Comparison of ENCODE assay signal across 9 cellular contexts in the genomic region with DNA sequence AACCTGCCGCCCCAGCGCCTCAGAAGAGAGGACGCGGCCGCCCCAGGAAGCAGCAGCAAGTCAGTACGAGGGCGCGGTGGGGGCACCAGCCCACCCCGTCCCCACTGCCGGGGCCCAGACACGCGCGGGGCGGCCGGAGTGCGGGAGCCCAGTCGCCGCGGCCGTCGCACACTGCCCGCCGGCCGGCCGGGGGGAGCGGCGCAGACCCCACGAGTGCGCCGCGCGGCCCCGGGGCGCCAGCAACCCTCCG. TPM values are rescaled to one million over a fixed set of nuclear protein-coding genes. Genes with fewer than 3 reads are reported as not detected.
A peak's percentile ranks its signal among the peaks of the same experiment; 100 is the strongest.
DNase-seq lines count a peak whose midpoint lies in the region; ATAC-seq, FAIRE-seq and TF ChIP-seq lines count a peak whose summit lies in the region.
"Had no signal": no experiment of that assay in that cellular context is flagged by ENCODE, and none has a peak within 500 bp of the region (broad histone marks: within the 10 kb centered on the region; RNA-seq: fewer than 3 reads in every experiment).

No MANE protein-coding gene starts in this region.

- H3K36me3 Mint-ChIP-seq in natural killer cell treated with Interleukin-12 subunit alpha and Interleukin-12 subunit beta and Interleukin-15 and Interleukin-18, amount 100 ng/mL, for 72 hours = no peaks in the 10 kb centered on the region

- in situ Hi-C loops in GM13976 (cut with MboI; ENCODE audit: low sequenced_read_pairs, unreplicated experiment) = no loop called here

- no peaks in the 10 kb centered on the region for H4K20me1 ChIP-seq in MM.1S (ENCODE audit: insufficient read depth, low read length)

- H3K9me3 ChIP-seq in A549 (no peaks in the 10 kb centered on the region), MM.1S (replicated peaks; ENCODE audit: insufficient read depth, low read length) (no peaks in the 10 kb centered on the region)

- no peaks in the 10 kb centered on the region for H3K9me3 Mint-ChIP-seq in natural killer cell treated with Interleukin-12 subunit alpha and Interleukin-12 subunit beta and Interleukin-15 and Interleukin-18, amount 100 ng/mL, for 72 hours

- H3K36me3 ChIP-seq in MM.1S (replicated peaks; ENCODE audit: insufficient read depth, low read length) = no peaks in the 10 kb centered on the region

- H3K4me1 ChIP-seq in A549 = peaks cover 13% of the 10 kb centered on the region; the same call in 1 of the 3 replicates
- 0 out of 2 replicates have a peak, but pooled peaks cover 3% of the 10 kb centered on the region for H3K4me1 ChIP-seq in MM.1S (ENCODE audit: low read length)

- H3K27ac Mint-ChIP-seq in natural killer cell treated with Interleukin-12 subunit alpha and Interleukin-12 subunit beta and Interleukin-15 and Interleukin-18, amount 100 ng/mL, for 72 hours = no peak overlapping the region

- ATAC-seq in A549 (peak in 1 of 2 experiments; percentile 11; a peak in 2 of 6 replicates), HG02884 (IDR thresholded peaks at IDR 0.05; ENCODE audit: unreplicated experiment) (no peak)
- peak; percentile 49 to 64 for ATAC-seq in natural killer cell treated with Interleukin-12 subunit alpha and Interleukin-12 subunit beta and Interleukin-15 and Interleukin-18, amount 100 ng/mL, for 72 hours

- TF ChIP-seq RAD21 in A549 (conservative IDR thresholded peaks at IDR 0.05 in 1 of 2, IDR thresholded peaks at IDR 0.05 in 1 of 2) = no peak

- H3F3A ChIP-seq in MM.1S (ENCODE audit: insufficient read depth, low read length) = no peaks in the 10 kb centered on the region

- H3K27ac ChIP-seq in A549 (peak overlapping the region; percentile 69 to 90), MM.1S (ENCODE audit: low read length) (no peak overlapping the region)

- H3K4me3 Mint-ChIP-seq in natural killer cell treated with Interleukin-12 subunit alpha and Interleukin-12 subunit beta and Interleukin-15 and Interleukin-18, amount 100 ng/mL, for 72 hours = peak overlapping the region; percentile 88

- no peaks in the 10 kb centered on the region for H3K9me2 ChIP-seq in MM.1S (replicated peaks; ENCODE audit: insufficient read depth, low read length)

- 8% methylated on average over 8 of the region's 35 CpGs for WGBS in A549 (ENCODE audit: missing lambda C conversion rate)

- POLR2A ChIA-PET in A549 (lab: Yijun Ruan, JAX) = no interaction called here

- no peak for TF ChIP-seq CTCF in A549 (IDR thresholded peaks at IDR 0.05)
- TF ChIP-seq CTCF in MM.1S (IDR thresholded peaks at IDR 0.05; ENCODE audit: low read length) = no peak
- no peak for TF ChIP-seq CTCF in epithelial cell of proximal tubule (conservative IDR thresholded peaks at IDR 0.05; ENCODE audit: low read depth, low read length)
- TF ChIP-seq CTCF in GM13976 (IDR thresholded peaks at IDR 0.05; ENCODE audit: borderline replicate concordance, control extremely low read depth, extremely low read depth, insufficient read depth, missing control alignments) = no peak

- TF ChIP-seq EP300 in A549 (IDR thresholded peaks at IDR 0.05) = no peak

- no peak for TF ChIP-seq POLR2A in A549 (IDR thresholded peaks at IDR 0.05; ENCODE audit: low read length)

- H3K27me3 ChIP-seq in MM.1S (replicated peaks; ENCODE audit: insufficient read depth, low read length) = peaks cover 12% of the 10 kb centered on the region

- CTCF ChIA-PET in A549 (lab: Yijun Ruan, JAX) = interaction anchor here (0.6 to 3.7 kb wide), 3 partner anchors 223 to 297 kb away, joined by 3 to 19 read pairs (median 3); no protein-coding TSS in a partner anchor

- peaks cover 47 to 66% of the 10 kb centered on the region in 2 donors for H3K27me3 Mint-ChIP-seq in natural killer cell treated with Interleukin-12 subunit alpha and Interleukin-12 subunit beta and Interleukin-15 and Interleukin-18, amount 100 ng/mL, for 72 hours

- FAIRE-seq in A549 (lab: Jason Lieb, UNC) = no peak

- H3K4me1 Mint-ChIP-seq in natural killer cell treated with Interleukin-12 subunit alpha and Interleukin-12 subunit beta and Interleukin-15 and Interleukin-18, amount 100 ng/mL, for 72 hours (ENCODE audit: low read depth in 2 of 2) = peaks cover 14% of the 10 kb centered on the region in 2 donors

- H3K9ac ChIP-seq in MM.1S (ENCODE audit: low read length) = no peak overlapping the region; the same call in 1 of the 2 replicates

- H3K4me2 ChIP-seq in A549 (peak overlapping the region; percentile 99), MM.1S (ENCODE audit: low read depth, low read length) (peak overlapping the region; percentile 92)

- no peak for DNase-seq in A549 (ENCODE audit: low read depth in 1 of 2, low spot score in 1 of 2)
- DNase-seq in MM.1S = no peak
- DNase-seq in epithelial cell of proximal tubule (ENCODE audit: low read depth) = no peak
- no peak for DNase-seq in natural killer cell treated with Interleukin-12 subunit alpha and Interleukin-12 subunit beta and Interleukin-15 and Interleukin-18, amount 100 ng/mL, for 72 hours (ENCODE audit: low spot score)
- no peak for DNase-seq in hypothalamus (lab: John Stamatoyannopoulos, UW)
- DNase-seq in T-helper 9 cell = no peak
- no peak for DNase-seq in GM13976 (ENCODE audit: low spot score)

- H3K4me3 ChIP-seq in A549 (peak overlapping the region; percentile 80), MM.1S (ENCODE audit: low read length) (peak overlapping the region; percentile 89), epithelial cell of proximal tubule (ENCODE audit: low read depth, low read length) (peak overlapping the region; percentile 91)

- H2AFZ ChIP-seq in MM.1S (ENCODE audit: low read length) = peak overlapping the region; percentile 87

- no peaks in the 10 kb centered on the region for H3K79me2 ChIP-seq in MM.1S (ENCODE audit: low read length)

TF ChIP-seq in A549, 52 proteins besides CTCF, POLR2A, EP300 and RAD21:
- no peak for TF ChIP-seq RARB (CRISPR knock-in tag; IDR thresholded peaks at IDR 0.05)
- TF ChIP-seq RCOR1 (IDR thresholded peaks at IDR 0.05; ENCODE audit: low read depth, low read length) = no peak
- no peak for TF ChIP-seq POLR2AphosphoS2 (conservative IDR thresholded peaks at IDR 0.05; ENCODE audit: low read length)
- TF ChIP-seq NPAS2 (CRISPR knock-in tag; IDR thresholded peaks at IDR 0.05; ENCODE audit: borderline replicate concordance) = no peak
- TF ChIP-seq PHF8 (IDR thresholded peaks at IDR 0.05; ENCODE audit: borderline replicate concordance, low read depth) = no peak
- TF ChIP-seq, protein P1, sequence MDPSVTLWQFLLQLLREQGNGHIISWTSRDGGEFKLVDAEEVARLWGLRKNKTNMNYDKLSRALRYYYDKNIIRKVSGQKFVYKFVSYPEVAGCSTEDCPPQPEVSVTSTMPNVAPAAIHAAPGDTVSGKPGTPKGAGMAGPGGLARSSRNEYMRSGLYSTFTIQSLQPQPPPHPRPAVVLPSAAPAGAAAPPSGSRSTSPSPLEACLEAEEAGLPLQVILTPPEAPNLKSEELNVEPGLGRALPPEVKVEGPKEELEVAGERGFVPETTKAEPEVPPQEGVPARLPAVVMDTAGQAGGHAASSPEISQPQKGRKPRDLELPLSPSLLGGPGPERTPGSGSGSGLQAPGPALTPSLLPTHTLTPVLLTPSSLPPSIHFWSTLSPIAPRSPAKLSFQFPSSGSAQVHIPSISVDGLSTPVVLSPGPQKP (IDR thresholded peaks at IDR 0.05; ENCODE audit: low read depth, low read length) = no peak
- TF ChIP-seq HDAC2 (IDR thresholded peaks at IDR 0.05) = no peak
- no peak for TF ChIP-seq CBX8 (IDR thresholded peaks at IDR 0.05)
- no peak for TF ChIP-seq SMC3 (IDR thresholded peaks at IDR 0.05)
- no peak for TF ChIP-seq ZC3H11A (IDR thresholded peaks at IDR 0.05)
- TF ChIP-seq HOXB5 (CRISPR knock-in tag; IDR thresholded peaks at IDR 0.05) = no peak

RNA-seq across cellular contexts. Expression of a gene that starts 1.0 kb away (rescaled TPM):
- polyA plus RNA-seq in A549 (2011; rRNA removed) (17.4 and 22.8 TPM in 2 replicates), A549 (2017; fragmentation: RNase III; extraction: RNeasy Plus Mini Kit Qiagen cat#74134 plus additional on column Dnase treatment) (6.2 to 9.2 TPM (median 6.8 TPM) in 3 replicates)
- polyA plus RNA-seq in A549 (2012; cell fraction: cytosol; rRNA removed) = 11.6 and 12.9 TPM in 2 replicates
- polyA plus RNA-seq in A549 (2012; cell fraction: nucleus; rRNA removed) = 7.8 and 12.0 TPM in 2 replicates
- polyA minus RNA-seq in A549 (2011; rRNA and poly(A)+ RNA removed) = 7.6 and 8.0 TPM in 2 replicates
- 103 and 147 TPM in 2 replicates for total RNA-seq in epithelial cell of proximal tubule
- not detected for total RNA-seq in natural killer cell treated with Interleukin-12 subunit alpha and Interleukin-12 subunit beta and Interleukin-15 and Interleukin-18, amount 100 ng/mL, for 72 hours
- total RNA-seq: T-helper 1 cell treated with Interleukin-12 subunit alpha and Interleukin-12 subunit beta and Interleukin-4 antibody, amounts not matched to agents 30 ng/mL and 1 ng/mL, for 36 hours had no signal

Comparison
In these comparisons a context has a peak if more than half of its experiments do, and no peak if none do; other contexts are left out.
1. RNA of a gene that starts 1.0 kb away (total RNA-seq): 103 to 147 TPM in epithelial cell of proximal tubule; not detected in natural killer cell treated with Interleukin-12 subunit alpha and Interleukin-12 subunit beta and Interleukin-15 and Interleukin-18, amount 100 ng/mL, for 72 hours; every median in the first group is over 100 times any median in the second.
2. Peak in every context shown above with its lines, with median percentiles within 50 percentile points of each other: H3K4me3 ChIP-seq.